In genomic region chr19:32652893-32653625, GRCh38 we compare ENCODE assay signal across 11 cellular contexts. TPM values are rescaled to one million over a fixed set of nuclear protein-coding genes. Genes with fewer than 3 reads are reported as not detected.
A peak's percentile ranks its signal among the peaks of the same experiment; 100 is the strongest.
DNase-seq lines count a peak whose midpoint lies in the region; ATAC-seq and TF ChIP-seq lines count a peak whose summit lies in the region.
"Had no signal": no experiment of that assay in that cellular context is flagged by ENCODE, and none has a peak within 500 bp of the region (broad histone marks: within the 10 kb centered on the region; RNA-seq: fewer than 3 reads in every experiment).

No MANE protein-coding gene starts in this region.

- WGBS in mammary epithelial cell (ENCODE audit: low coverage, missing lambda C conversion rate): 60% methylated on average over 12 of the region's 13 CpGs
- WGBS in lung, 2 donors: 51 to 70% methylated on average over 13 of the region's 13 CpGs
- 56 to 57% methylated on average over 13 of the region's 13 CpGs for WGBS in aorta, 2 donors

- intact Hi-C loops in MCF 10A (cut with micrococcal nuclease) (no loop called here), mammary epithelial cell (cut with micrococcal nuclease) (no loop called here), dorsolateral prefrontal cortex (cut with DNase I) (no loop called here), aorta (cut with DNase I) (no loop called here)

- no peaks in the 10 kb centered on the region for H3K27me3 Mint-ChIP-seq in MCF 10A (ENCODE audit: insufficient read depth, unreplicated experiment)
- no peaks in the 10 kb centered on the region for H3K27me3 Mint-ChIP-seq in activated T-cell treated with anti-CD3 and anti-CD28 coated beads, Interleukin-2, amount 50 U/mL, for 72 hours (ENCODE audit: low read depth)
- H3K27me3 Mint-ChIP-seq: B cell, memory B cell had no signal

- H3K4me3 Mint-ChIP-seq in MCF 10A (ENCODE audit: unreplicated experiment): no peak overlapping the region
- H3K4me3 Mint-ChIP-seq in activated T-cell treated with anti-CD3 and anti-CD28 coated beads, Interleukin-2, amount 50 U/mL, for 72 hours: no peak overlapping the region
- H3K4me3 Mint-ChIP-seq: B cell, memory B cell had no signal

- no peaks in the 10 kb centered on the region for H3K9me3 Mint-ChIP-seq in MCF 10A (ENCODE audit: unreplicated experiment)
- H3K9me3 Mint-ChIP-seq in activated T-cell treated with anti-CD3 and anti-CD28 coated beads, Interleukin-2, amount 50 U/mL, for 72 hours: no peaks in the 10 kb centered on the region
- H3K9me3 Mint-ChIP-seq: memory B cell had no signal

- no peak overlapping the region for H3K4me2 ChIP-seq in mammary epithelial cell (ENCODE audit: insufficient read depth, low read depth, low read length)

- ATAC-seq in lung (ENCODE audit: insufficient read depth, low FRiP score) (no peak), aorta (ENCODE audit: low FRiP score) (no peak)
- no peak for ATAC-seq in activated T-cell treated with anti-CD3 and anti-CD28 coated beads, Interleukin-2, amount 50 U/mL, for 72 hours (replicated peaks in 1 of 2)

- no peak overlapping the region for H3K27ac Mint-ChIP-seq in MCF 10A (ENCODE audit: low read depth, unreplicated experiment)
- no peak overlapping the region for H3K27ac Mint-ChIP-seq in activated T-cell treated with anti-CD3 and anti-CD28 coated beads, Interleukin-2, amount 50 U/mL, for 72 hours
- H3K27ac Mint-ChIP-seq: B cell, memory B cell had no signal

- H3K36me3 ChIP-seq in mammary epithelial cell (ENCODE audit: insufficient read depth, low read length) (peaks cover 26% of the 10 kb centered on the region), lung (ENCODE audit: control insufficient read depth in 2 of 2, insufficient read depth in 2 of 2, low read length in 2 of 2) (peaks cover 0 to 22% of the 10 kb centered on the region in 2 donors), aorta (ENCODE audit: control insufficient read depth in 1 of 2, insufficient read depth in 2 of 2, low read length in 1 of 2) (no peaks in the 10 kb centered on the region)

- peak; percentile 23 for DNase-seq in MCF 10A (ENCODE audit: unreplicated experiment)
- DNase-seq in mammary epithelial cell: no peak
- peak in 6 of 10 donors; percentile 43 to 76 (median 52) for DNase-seq in dorsolateral prefrontal cortex
- peak; percentile 74 for DNase-seq in lung (ENCODE audit: low spot score)
- peak; percentile 65 to 82 for DNase-seq in aorta
- no peak for DNase-seq in NCI-H1694 treated with DMSO at 0.1 percent for 48 hours (lab: John Stamatoyannopoulos, UW)
- DNase-seq in activated T-cell treated with anti-CD3 and anti-CD28 coated beads, Interleukin-2, amount 50 U/mL, for 72 hours: no peak
- DNase-seq in SW 1271 (lab: John Stamatoyannopoulos, UW): no peak
- DNase-seq: amniotic stem cell had no signal

- peaks cover 55% of the 10 kb centered on the region for H3K36me3 Mint-ChIP-seq in MCF 10A (ENCODE audit: insufficient read depth, unreplicated experiment)
- peaks cover 0 to 14% of the 10 kb centered on the region in 2 donors for H3K36me3 Mint-ChIP-seq in activated T-cell treated with anti-CD3 and anti-CD28 coated beads, Interleukin-2, amount 50 U/mL, for 72 hours (ENCODE audit: insufficient read depth in 2 of 2)

- dilution Hi-C loops in mammary epithelial cell (cut with HindIII; ENCODE audit: low sequenced_read_pairs): no loop called here

- H3K4me1 Mint-ChIP-seq in MCF 10A (ENCODE audit: insufficient read depth, unreplicated experiment): no peaks in the 10 kb centered on the region
- no peaks in the 10 kb centered on the region for H3K4me1 Mint-ChIP-seq in activated T-cell treated with anti-CD3 and anti-CD28 coated beads, Interleukin-2, amount 50 U/mL, for 72 hours (ENCODE audit: low read depth)
- H3K4me1 Mint-ChIP-seq: B cell, memory B cell had no signal

- H3K4me3 ChIP-seq in mammary epithelial cell (replicated peaks in 1 of 3; ENCODE audit: insufficient read depth in 1 of 3, low read depth in 2 of 3, low read length in 3 of 3) (no peak overlapping the region), dorsolateral prefrontal cortex (no peak overlapping the region), lung (no peak overlapping the region), aorta (ENCODE audit: low read length in 2 of 2) (no peak overlapping the region)

- no peaks in the 10 kb centered on the region for H3K9me3 ChIP-seq in mammary epithelial cell (replicated peaks; ENCODE audit: insufficient read depth, low read length)
- no peaks in the 10 kb centered on the region for H3K9me3 ChIP-seq in lung (ENCODE audit: control insufficient read depth in 2 of 2, insufficient read depth in 1 of 2, low read length in 1 of 2)
- H3K9me3 ChIP-seq in aorta (ENCODE audit: control insufficient read depth, low read length): no peaks in the 10 kb centered on the region

- in situ Hi-C loops in mammary epithelial cell (cut with MboI; ENCODE audit: low sequenced_read_pairs in 2 of 2): no loop called here

- no peaks in the 10 kb centered on the region for H4K20me1 ChIP-seq in mammary epithelial cell (ENCODE audit: insufficient read depth, low read length)

- POLR2A ChIA-PET in MCF 10A (lab: Yijun Ruan, JAX): no interaction called here

- BruUV-seq in MCF 10A (replicated peaks; lab: Mats Ljungman, UMichigan) (no TSS peak), mammary epithelial cell (replicated peaks; lab: Mats Ljungman, UMichigan) (no TSS peak)

- H2AFZ ChIP-seq in mammary epithelial cell (ENCODE audit: low read depth, low read length): no peak overlapping the region

- no peaks in the 10 kb centered on the region for H3K27me3 ChIP-seq in mammary epithelial cell (ENCODE audit: insufficient read depth, low read length)
- H3K27me3 ChIP-seq in dorsolateral prefrontal cortex: no peaks in the 10 kb centered on the region
- H3K27me3 ChIP-seq in lung (ENCODE audit: control insufficient read depth, insufficient read depth): no peaks in the 10 kb centered on the region
- no peaks in the 10 kb centered on the region for H3K27me3 ChIP-seq in aorta (ENCODE audit: control insufficient read depth in 1 of 2, insufficient read depth in 2 of 2, low read length in 1 of 2)

- no peaks in the 10 kb centered on the region for H3K4me1 ChIP-seq in mammary epithelial cell (ENCODE audit: insufficient read depth, low read length)
- H3K4me1 ChIP-seq in lung (ENCODE audit: control insufficient read depth in 2 of 2, insufficient read depth in 2 of 2, low read length in 2 of 2): peaks cover 6% of the 10 kb centered on the region in 2 donors
- H3K4me1 ChIP-seq in aorta (ENCODE audit: control insufficient read depth in 1 of 2, insufficient read depth in 2 of 2, low read length in 2 of 2): no peaks in the 10 kb centered on the region

- no peak overlapping the region for H3K9ac ChIP-seq in mammary epithelial cell (ENCODE audit: insufficient read depth, low read length)

- H3K27ac ChIP-seq in mammary epithelial cell (ENCODE audit: insufficient read depth, low read depth, low read length) (no peak overlapping the region), dorsolateral prefrontal cortex (peak overlapping the region in 23 of 59 donors; percentile 3 to 75 (median 31)), lung (ENCODE audit: low read depth in 1 of 2, low read length in 1 of 2) (no peak overlapping the region), aorta (ENCODE audit: low read depth in 1 of 2, low read length in 2 of 2) (no peak overlapping the region)

- CTCF ChIA-PET in MCF 10A (lab: Yijun Ruan, JAX): no interaction called here
- CTCF ChIA-PET in mammary epithelial cell (lab: Charles Lee; ENCODE audit: low non-redundant PET): no interaction called here

- TF ChIP-seq CTCF in MCF 10A (IDR thresholded peaks at IDR 0.05; ENCODE audit: unreplicated experiment): no peak
- no peak for TF ChIP-seq CTCF in mammary epithelial cell (conservative IDR thresholded peaks at IDR 0.05 in 1 of 2, IDR thresholded peaks at IDR 0.05 in 1 of 2; ENCODE audit: extremely low read depth in 1 of 2, insufficient read depth in 1 of 2, low read depth in 1 of 2, low read length in 2 of 2)
- TF ChIP-seq CTCF in dorsolateral prefrontal cortex (IDR thresholded peaks at IDR 0.05 in 54 of 56, conservative IDR thresholded peaks at IDR 0.05 in 2 of 56; ENCODE audit: low read depth in 1 of 56, partially characterized antibody in 56 of 56): no peak
- no peak for TF ChIP-seq CTCF in lung (IDR thresholded peaks at IDR 0.05; ENCODE audit: control extremely low read depth, extremely low read depth)

- H3K79me2 ChIP-seq in mammary epithelial cell (ENCODE audit: insufficient read depth, low read length): peaks cover 21% of the 10 kb centered on the region

RNA-seq across cellular contexts. Expression of gene ANKRD27, which starts 21.9 kb away (rescaled TPM):
- total RNA-seq in MCF 10A (2022): 28.4 and 30.1 TPM in 2 replicates
- 10 to 100 TPM; 26.7 to 34.1 TPM for total RNA-seq in mammary epithelial cell
- 26.1 TPM for polyA plus RNA-seq in mammary epithelial cell
- polyA minus RNA-seq in mammary epithelial cell: 51.5 TPM
- 10 to 100 TPM; 27.8 to 59.7 (median 42.6) TPM for total RNA-seq in dorsolateral prefrontal cortex
- total RNA-seq in lung: 10 to 100 TPM; 29.9 to 31.5 TPM
- polyA plus RNA-seq in lung: 10 to 100 TPM in 1 of 2 donors, 1 to 10 TPM in 1; 8.9 to 15.1 TPM
- total RNA-seq in aorta: 10 to 100 TPM; 28.8 to 30.9 TPM
- 10 to 100 TPM; 11.0 to 13.4 TPM for polyA plus RNA-seq in aorta
- total RNA-seq in activated T-cell treated with anti-CD3 and anti-CD28 coated beads, Interleukin-2, amount 50 U/mL, for 72 hours: 10 to 100 TPM; 34.5 to 43.3 TPM

RNA-seq across cellular contexts. Expression of gene RGS9BP, which starts 22.6 kb away (rescaled TPM):
- total RNA-seq in MCF 10A (2022) (0.16 and 0.69 TPM in 2 replicates), mammary epithelial cell (under 1 TPM; 0.14 to 0.83 TPM), dorsolateral prefrontal cortex (1 to 10 TPM in 109 of 120 experiments, under 1 TPM in 11; 0.36 to 4.8 (median 1.8) TPM), lung (1 to 10 TPM in 1 of 2 donors, under 1 TPM in 1; 0.94 to 1.6 TPM), aorta (not detected)
- polyA plus RNA-seq in mammary epithelial cell (0.05 TPM), lung (under 1 TPM; 0.14 to 0.55 TPM), aorta (under 1 TPM in 1 of 2 donors, not detected in 1; 0.25 TPM)
- not detected for polyA minus RNA-seq in mammary epithelial cell
- under 1 TPM; 0.14 to 0.31 TPM for total RNA-seq in activated T-cell treated with anti-CD3 and anti-CD28 coated beads, Interleukin-2, amount 50 U/mL, for 72 hours

RNA-seq across cellular contexts. Expression of gene NUDT19, which starts 38.6 kb away (rescaled TPM):
- total RNA-seq in MCF 10A (2022) (29.4 and 33.4 TPM in 2 replicates), mammary epithelial cell (10 to 100 TPM; 16.8 to 21.2 TPM), dorsolateral prefrontal cortex (1 to 10 TPM; 4.0 to 9.7 (median 6.3) TPM), lung (10 to 100 TPM; 14.2 to 20.1 TPM), aorta (1 to 10 TPM; 5.4 to 6.6 TPM)
- polyA plus RNA-seq in mammary epithelial cell (9.5 TPM), lung (10 to 100 TPM in 1 of 2 donors, 1 to 10 TPM in 1; 7.5 to 10.1 TPM), aorta (1 to 10 TPM; 3.5 to 4.5 TPM)
- 18.1 TPM for polyA minus RNA-seq in mammary epithelial cell
- total RNA-seq in activated T-cell treated with anti-CD3 and anti-CD28 coated beads, Interleukin-2, amount 50 U/mL, for 72 hours: 10 to 100 TPM; 26.1 to 28.0 TPM

Comparison
In these comparisons a context has a peak if more than half of its experiments do, and no peak if none do; other contexts are left out.
1. DNase-seq: peak in MCF 10A (single experiment), dorsolateral prefrontal cortex (6 of 10), lung (single experiment) and aorta (2 of 2); none in mammary epithelial cell (single experiment), NCI-H1694 treated with DMSO at 0.1 percent for 48 hours (single experiment), activated T-cell treated with anti-CD3 and anti-CD28 coated beads, Interleukin-2, amount 50 U/mL, for 72 hours (0 of 2) and SW 1271 (0 of 2).